ENCODE assay signal across 18 cellular contexts in genomic region chr11:824942-825341, GRCh38. TPM values are rescaled to one million over a fixed set of nuclear protein-coding genes. Genes with fewer than 3 reads are reported as not detected.
DNase-seq lines count a peak whose midpoint lies in the region; ATAC-seq and TF ChIP-seq lines count a peak whose summit lies in the region.
"Had no signal": no experiment of that assay in that cellular context is flagged by ENCODE, and none has a peak within 500 bp of the region (broad histone marks: within the 10 kb centered on the region; RNA-seq: fewer than 3 reads in every experiment).

No MANE protein-coding gene starts in this region.

- no peaks in the 10 kb centered on the region for H3K9me3 Mint-ChIP-seq in naive thymus-derived CD8-positive, alpha-beta T cell
- H3K9me3 Mint-ChIP-seq: activated CD4-positive, alpha-beta T cell treated with anti-CD3 and anti-CD28 coated beads, Interleukin-2, amount 10 ng/mL, durations not matched to agents 24 days and 14 days; T-cell had no signal

- TF ChIP-seq CTCF in breast epithelium (IDR thresholded peaks at IDR 0.05) (no peak), mammary epithelial cell (conservative IDR thresholded peaks at IDR 0.05 in 1 of 2, IDR thresholded peaks at IDR 0.05 in 1 of 2; ENCODE audit: extremely low read depth in 1 of 2, insufficient read depth in 1 of 2, low read depth in 1 of 2, low read length in 2 of 2) (no peak)

- peaks cover 0 to 34% (median 12%) of the 10 kb centered on the region in 3 donors for H3K36me3 Mint-ChIP-seq in naive thymus-derived CD8-positive, alpha-beta T cell

- H3K27ac ChIP-seq in breast epithelium (peak overlapping the region; percentile 33 to 50), mammary epithelial cell (ENCODE audit: insufficient read depth, low read depth, low read length) (no peak overlapping the region)
- H3K27ac ChIP-seq: gastrocnemius medialis had no signal

- peaks cover 0 to 38% (median 14%) of the 10 kb centered on the region in 5 donors for H3K27me3 Mint-ChIP-seq in naive thymus-derived CD8-positive, alpha-beta T cell

- H3K9me3 ChIP-seq in breast epithelium (no peaks in the 10 kb centered on the region), mammary epithelial cell (replicated peaks; ENCODE audit: insufficient read depth, low read length) (no peaks in the 10 kb centered on the region)
- H3K9me3 ChIP-seq: gastrocnemius medialis had no signal

- CTCF ChIA-PET in mammary epithelial cell (lab: Charles Lee; ENCODE audit: low non-redundant PET): no interaction called here

- WGBS in mammary epithelial cell (ENCODE audit: low coverage, missing lambda C conversion rate): 100% methylated on average over 4 of the region's 11 CpGs

- H4K20me1 ChIP-seq in mammary epithelial cell (ENCODE audit: insufficient read depth, low read length): no peaks in the 10 kb centered on the region

- TF ChIP-seq POLR2A in breast epithelium (IDR thresholded peaks at IDR 0.05): no peak

- H3K27me3 ChIP-seq in breast epithelium (no peaks in the 10 kb centered on the region), mammary epithelial cell (ENCODE audit: insufficient read depth, low read length) (no peaks in the 10 kb centered on the region)

- no TSS peak for BruUV-seq in mammary epithelial cell (replicated peaks; lab: Mats Ljungman, UMichigan)

- H2AFZ ChIP-seq in mammary epithelial cell (ENCODE audit: low read depth, low read length): no peak overlapping the region

- H3K36me3 ChIP-seq in breast epithelium: peaks cover 9% of the 10 kb centered on the region
- no peaks in the 10 kb centered on the region for H3K36me3 ChIP-seq in mammary epithelial cell (ENCODE audit: insufficient read depth, low read length)

- no peak overlapping the region for H3K9ac ChIP-seq in mammary epithelial cell (ENCODE audit: insufficient read depth, low read length)

- POLR2A ChIA-PET in naive thymus-derived CD8-positive, alpha-beta T cell (lab: Charles Lee): interaction anchor here (1.0 to 3.0 kb wide), 3 partner anchors 16 to 20 kb away, joined by 4 to 10 read pairs (median 5); partner anchors contain the start of genes PIDD1 and RPLP2

- H3K4me2 ChIP-seq in mammary epithelial cell (ENCODE audit: insufficient read depth, low read depth, low read length): no peak overlapping the region

- DNase-seq in breast epithelium (ENCODE audit: low spot score in 2 of 2) (no peak), mammary epithelial cell (no peak), NCI-H2196 (lab: John Stamatoyannopoulos, UW; ENCODE audit: unreplicated experiment) (peak; percentile 36), left colon (no peak), HuH-7 (ENCODE audit: low spot score) (no peak), GF-D8 (lab: John Stamatoyannopoulos, UW) (no peak)
- DNase-seq in naive thymus-derived CD8-positive, alpha-beta T cell: no peak
- DNase-seq: activated CD4-positive, alpha-beta T cell treated with anti-CD3 and anti-CD28 coated beads, Interleukin-2, amount 10 ng/mL, durations not matched to agents 24 days and 14 days; activated effector memory CD4-positive, alpha-beta T cell treated with anti-CD3 and anti-CD28 coated beads, Interleukin-2, amount 50 U/mL, for 16 hours; erythroblast; Kasumi-1; left cardiac atrium; midbrain; stimulated activated CD4-positive, alpha-beta T cell treated with anti-CD3 and anti-CD28 coated beads, Interleukin-12 subunit alpha, Interleukin-12 subunit beta, amount 100 ng/mL, for 4 hours; T-cell had no signal

- peaks cover 24% of the 10 kb centered on the region for H3K79me2 ChIP-seq in mammary epithelial cell (ENCODE audit: insufficient read depth, low read length)

- intact Hi-C loops in breast epithelium (cut with DNase I; ENCODE audit: low total_unique reads): no loop called here
- intact Hi-C loops in mammary epithelial cell (cut with micrococcal nuclease): no loop called here
- intact Hi-C loops in left colon (cut with DNase I, micrococcal nuclease): no loop called here

- ATAC-seq in left colon (peak; percentile 0), HG03039 (IDR thresholded peaks at IDR 0.05; ENCODE audit: unreplicated experiment) (no peak)
- no peak for ATAC-seq in naive thymus-derived CD8-positive, alpha-beta T cell
- ATAC-seq: gastrocnemius medialis, left cardiac atrium, T-cell had no signal

- H3K4me1 ChIP-seq in breast epithelium (peaks cover 30 to 62% of the 10 kb centered on the region in 2 donors), mammary epithelial cell (ENCODE audit: insufficient read depth, low read length) (peaks cover 43% of the 10 kb centered on the region)

- in situ Hi-C loops in mammary epithelial cell (cut with MboI; ENCODE audit: low sequenced_read_pairs in 2 of 2): no loop called here

- peaks cover 10 to 46% (median 44%) of the 10 kb centered on the region in 4 donors for H3K4me1 Mint-ChIP-seq in naive thymus-derived CD8-positive, alpha-beta T cell

- peak overlapping the region in 1 of 10 donors; percentile 28 for H3K27ac Mint-ChIP-seq in naive thymus-derived CD8-positive, alpha-beta T cell
- H3K27ac Mint-ChIP-seq: activated CD4-positive, alpha-beta T cell treated with anti-CD3 and anti-CD28 coated beads, Interleukin-2, amount 10 ng/mL, durations not matched to agents 24 days and 14 days; T-cell had no signal

- dilution Hi-C loops in mammary epithelial cell (cut with HindIII; ENCODE audit: low sequenced_read_pairs): no loop called here

- H3K4me3 ChIP-seq in breast epithelium (no peak overlapping the region), mammary epithelial cell (replicated peaks in 1 of 3; ENCODE audit: insufficient read depth in 1 of 3, low read depth in 2 of 3, low read length in 3 of 3) (no peak overlapping the region)
- H3K4me3 ChIP-seq: gastrocnemius medialis had no signal

- no peak overlapping the region for H3K4me3 Mint-ChIP-seq in naive thymus-derived CD8-positive, alpha-beta T cell
- H3K4me3 Mint-ChIP-seq: activated CD4-positive, alpha-beta T cell treated with anti-CD3 and anti-CD28 coated beads, Interleukin-2, amount 10 ng/mL, durations not matched to agents 24 days and 14 days; T-cell had no signal

RNA-seq across cellular contexts. Expression of gene CRACR2B, which starts 2.8 kb away (rescaled TPM):
- total RNA-seq in breast epithelium: 100 to 1,000 TPM in 1 of 3 donors, 10 to 100 TPM in 2; 14.7 to 152 (median 86.2) TPM
- under 1 TPM in 1 of 2 donors, not detected in 1; 0.17 TPM for total RNA-seq in mammary epithelial cell
- 0.25 TPM for polyA plus RNA-seq in mammary epithelial cell
- not detected for polyA minus RNA-seq in mammary epithelial cell
- 100 to 1,000 TPM; 117 to 122 TPM for total RNA-seq in left colon
- under 1 TPM; 0.60 to 0.85 TPM for total RNA-seq in naive thymus-derived CD8-positive, alpha-beta T cell
- under 1 TPM in 1 of 3 donors, not detected in 2; 0.18 TPM for polyA plus RNA-seq in naive thymus-derived CD8-positive, alpha-beta T cell
- total RNA-seq: HT1080 had no signal

RNA-seq across cellular contexts. Expression of gene PNPLA2, which starts 6.2 kb away (rescaled TPM):
- total RNA-seq in breast epithelium: 100 to 1,000 TPM; 103 to 266 (median 109) TPM
- total RNA-seq in mammary epithelial cell: 10 to 100 TPM; 14.7 to 62.6 TPM
- polyA plus RNA-seq in mammary epithelial cell: 13.7 TPM
- 17.2 TPM for polyA minus RNA-seq in mammary epithelial cell
- 100 to 1,000 TPM; 161 to 222 TPM for total RNA-seq in left colon
- total RNA-seq in naive thymus-derived CD8-positive, alpha-beta T cell: 100 to 1,000 TPM; 248 to 251 TPM
- polyA plus RNA-seq in naive thymus-derived CD8-positive, alpha-beta T cell: 10 to 100 TPM; 20.5 to 42.7 (median 31.5) TPM

RNA-seq across cellular contexts. Expression of gene CD151, which starts 7.8 kb away (rescaled TPM):
- total RNA-seq in breast epithelium (100 to 1,000 TPM; 209 to 847 (median 343) TPM), mammary epithelial cell (100 to 1,000 TPM; 387 to 511 TPM), left colon (100 to 1,000 TPM; 443 to 462 TPM)
- 721 TPM for polyA plus RNA-seq in mammary epithelial cell
- 374 TPM for polyA minus RNA-seq in mammary epithelial cell
- total RNA-seq in naive thymus-derived CD8-positive, alpha-beta T cell: 10 to 100 TPM; 20.8 to 24.3 TPM
- 10 to 100 TPM in 2 of 3 donors, 1 to 10 TPM in 1; 9.4 to 11.2 (median 10.2) TPM for polyA plus RNA-seq in naive thymus-derived CD8-positive, alpha-beta T cell

RNA-seq across cellular contexts. Expression of gene RPLP2, which starts 15.2 kb away (rescaled TPM):
- total RNA-seq in breast epithelium: 1,000 to 10,000 TPM in 2 of 3 donors, 100 to 1,000 TPM in 1; 583 to 1,665 (median 1,093) TPM
- total RNA-seq in mammary epithelial cell: 1,000 to 10,000 TPM in 1 of 2 donors, 100 to 1,000 TPM in 1; 135 to 1,487 TPM
- 1,296 TPM for polyA plus RNA-seq in mammary epithelial cell
- polyA minus RNA-seq in mammary epithelial cell: 737 TPM
- 1,000 to 10,000 TPM; 1,811 to 1,846 TPM for total RNA-seq in left colon
- total RNA-seq in naive thymus-derived CD8-positive, alpha-beta T cell: 1,000 to 10,000 TPM; 5,498 to 5,522 TPM
- polyA plus RNA-seq in naive thymus-derived CD8-positive, alpha-beta T cell: 1,000 to 10,000 TPM; 4,080 to 5,338 (median 4,376) TPM

RNA-seq across cellular contexts. Expression of gene POLR2L, which starts 17.4 kb away (rescaled TPM):
- 100 to 1,000 TPM in 1 of 3 donors, 10 to 100 TPM in 2; 51.8 to 126 (median 96.7) TPM for total RNA-seq in breast epithelium
- total RNA-seq in mammary epithelial cell: 100 to 1,000 TPM in 1 of 2 donors, 10 to 100 TPM in 1; 60.0 to 193 TPM
- polyA plus RNA-seq in mammary epithelial cell: 235 TPM
- 110 TPM for polyA minus RNA-seq in mammary epithelial cell
- total RNA-seq in left colon: 10 to 100 TPM; 79.4 to 83.1 TPM
- total RNA-seq in naive thymus-derived CD8-positive, alpha-beta T cell: 10 to 100 TPM; 50.3 to 50.6 TPM
- polyA plus RNA-seq in naive thymus-derived CD8-positive, alpha-beta T cell: 100 to 1,000 TPM in 1 of 3 donors, 10 to 100 TPM in 2; 96.5 to 102 (median 99.7) TPM

Comparison
In these comparisons a context has a peak if more than half of its experiments do, and no peak if none do; other contexts are left out.
1. RNA of gene CRACR2B, which starts 2.8 kb away (total RNA-seq): 117 to 122 TPM in left colon and 14.7 to 152 TPM in breast epithelium; 0.60 to 0.85 TPM in naive thymus-derived CD8-positive, alpha-beta T cell and 0.17 TPM in mammary epithelial cell; every median in the first group is over 4 times any median in the second.
2. RNA of gene CD151, which starts 7.8 kb away (total RNA-seq): 387 to 511 TPM in mammary epithelial cell, 443 to 462 TPM in left colon and 209 to 847 TPM in breast epithelium; 20.8 to 24.3 TPM in naive thymus-derived CD8-positive, alpha-beta T cell; every median in the first group is over 4 times any median in the second.